In the genomic region with DNA sequence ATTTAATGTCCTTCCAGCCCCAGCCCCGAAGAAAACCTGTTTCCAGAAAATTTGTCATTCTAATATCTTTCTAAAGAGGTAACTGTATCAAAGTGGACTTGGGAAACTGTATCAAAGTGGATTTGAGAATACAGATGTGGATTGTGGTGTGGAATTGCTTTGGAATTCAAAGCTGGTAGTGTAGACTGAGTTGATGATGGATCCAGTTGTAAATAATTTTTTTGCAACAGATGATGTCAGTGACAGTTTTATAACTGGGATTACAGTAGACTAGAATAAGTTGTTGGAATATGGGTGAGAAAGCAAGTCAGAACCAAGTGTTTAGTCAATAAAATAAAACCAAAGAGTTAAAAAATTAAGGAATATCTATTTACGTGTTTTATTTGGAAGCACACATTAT, we compare ENCODE assay signal across 32 cellular contexts.
"Had no signal": no experiment of that assay in that cellular context is flagged by ENCODE, and none has a peak within 500 bp of the region (broad histone marks: within the 10 kb centered on the region; RNA-seq: fewer than 3 reads in every experiment).

No MANE protein-coding gene starts in this region.

- H3K4me3 ChIP-seq: body of pancreas, esophagus muscularis mucosa, heart left ventricle had no signal

- H3K27ac ChIP-seq: body of pancreas, heart left ventricle had no signal

- H3K9me3 ChIP-seq: body of pancreas, esophagus muscularis mucosa, heart left ventricle had no signal

- FAIRE-seq: colon, frontal cortex had no signal

- DNase-seq: activated CD4-positive, alpha-beta memory T cell treated with anti-CD3 and anti-CD28 coated beads for 36 hours; activated CD4-positive, alpha-beta T cell treated with anti-CD3 and anti-CD28 coated beads for 36 hours; activated CD4-positive, alpha-beta T cell treated with anti-CD3 and anti-CD28 coated beads, Interleukin-2, amount 10 ng/mL, durations not matched to agents 24 days and 14 days; activated CD4-positive, CD25-positive, alpha-beta regulatory T cell; activated CD4-positive, CD25-positive, alpha-beta regulatory T cell treated with anti-CD3 and anti-CD28 coated beads, Interleukin-2, amount 50 U/mL, for 72 hours; activated CD8-positive, alpha-beta memory T cell treated with anti-CD3 and anti-CD28 coated beads, Interleukin-2, amount 10 ng/mL, durations not matched to agents 7 days and 5 days; activated CD8-positive, alpha-beta memory T cell treated with anti-CD3 and anti-CD28 coated beads, Interleukin-2, amount 50 U/mL, for 4 hours; activated CD8-positive, alpha-beta T cell treated with anti-CD3 and anti-CD28 coated beads, Interleukin-2, amount 10 ng/mL, durations not matched to agents 7 days and 5 days; activated effector memory CD4-positive, alpha-beta T cell treated with anti-CD3 and anti-CD28 coated beads, Interleukin-2, amount 50 U/mL, for 16 hours; activated naive CD4-positive, alpha-beta T cell treated with anti-CD3 and anti-CD28 coated beads for 36 hours; activated naive CD8-positive, alpha-beta T cell treated with anti-CD3 and anti-CD28 coated beads, Interleukin-2, amount 10 ng/mL, durations not matched to agents 7 days and 5 days; activated T-cell treated with anti-CD3 and anti-CD28 coated beads, Interleukin-2, amount 50 U/mL, for 1 hour; activated T-cell treated with anti-CD3 and anti-CD28 coated beads, Interleukin-2, amount 50 U/mL, for 48 hours; amygdala; aorta; body of pancreas; caudate nucleus; cortex of kidney; dermis blood vessel endothelial cell; effector CD4-positive, alpha-beta T cell; effector memory CD8-positive, alpha-beta T cell; erythroblast; foreskin fibroblast; glutamatergic neuron; T-helper 1 cell; T-helper 17 cell; T1000 had no signal

- ATAC-seq: activated CD4-positive, alpha-beta T cell treated with anti-CD3 and anti-CD28 coated beads for 36 hours; activated CD8-positive, alpha-beta memory T cell treated with anti-CD3 and anti-CD28 coated beads, Interleukin-2, amount 10 ng/mL, durations not matched to agents 7 days and 5 days; activated CD8-positive, alpha-beta T cell treated with anti-CD3 and anti-CD28 coated beads, Interleukin-2, amount 10 ng/mL, durations not matched to agents 7 days and 5 days; activated naive CD4-positive, alpha-beta T cell treated with anti-CD3 and anti-CD28 coated beads, Interleukin-2, amount 50 U/mL, for 72 hours; body of pancreas; effector memory CD8-positive, alpha-beta T cell; T-helper 17 cell had no signal

- H3K27me3 ChIP-seq: body of pancreas, esophagus muscularis mucosa, heart left ventricle had no signal

- H3K36me3 ChIP-seq: esophagus muscularis mucosa, heart left ventricle had no signal
